14 cellular contexts compared by ENCODE assay signal in genomic region chr16:88300463-88300835, GRCh38.
DNase-seq lines count a peak whose midpoint lies in the region; ATAC-seq and TF ChIP-seq lines count a peak whose summit lies in the region.
"Had no signal": no experiment of that assay in that cellular context is flagged by ENCODE, and none has a peak within 500 bp of the region (broad histone marks: within the 10 kb centered on the region; RNA-seq: fewer than 3 reads in every experiment).

No MANE protein-coding gene starts in this region.

- dilution Hi-C loops in IMR-90 (cut with HindIII; ENCODE audit: low sequenced_read_pairs, unreplicated experiment): no loop called here

- H3K9ac ChIP-seq in IMR-90 (ENCODE audit: low read depth, low read length): no peak overlapping the region
- H3K9ac ChIP-seq in neuronal stem cell (ENCODE audit: low read depth, low read length, poor library complexity): no peak overlapping the region

- no peak overlapping the region for H2BK12ac ChIP-seq in neuronal stem cell (ENCODE audit: low read length)

- H3K27me3 ChIP-seq in heart right ventricle (peaks cover 0 to 24% (median 17%) of the 10 kb centered on the region in 7 donors), IMR-90 (ENCODE audit: control insufficient read depth, insufficient read depth, low read length) (no peaks in the 10 kb centered on the region), neuronal stem cell (ENCODE audit: control insufficient read depth in 3 of 3, insufficient read depth in 3 of 3, low read depth in 1 of 3, low read length in 3 of 3) (peaks cover 0 to 13% (median 2%) of the 10 kb centered on the region in 3 experiments)

- POLR2A ChIA-PET in IMR-90 (lab: Charles Lee; ENCODE audit: unreplicated experiment): no interaction called here
- POLR2A ChIA-PET in activated CD8-positive, alpha-beta T cell treated with anti-CD3 and anti-CD28 coated beads, Interleukin-2, amount 10 ng/mL, durations not matched to agents 7 days and 5 days (lab: Charles Lee): no interaction called here

- no peaks in the 10 kb centered on the region for H3K36me3 Mint-ChIP-seq in activated CD8-positive, alpha-beta T cell treated with anti-CD3 and anti-CD28 coated beads, Interleukin-2, amount 10 ng/mL, durations not matched to agents 7 days and 5 days (ENCODE audit: low read depth)
- H3K36me3 Mint-ChIP-seq: CD4-positive, CD25-positive, alpha-beta regulatory T cell had no signal

- BruUV-seq in IMR-90 (replicated peaks; lab: Mats Ljungman, UMichigan): no TSS peak

- WGBS in heart right ventricle, 2 donors: 85 to 88% methylated on average over 12 of the region's 12 CpGs
- 100% methylated on average over 3 of the region's 12 CpGs; no CpG with 5 or more reads in 1 of the 2 experiments for WGBS in IMR-90 (ENCODE audit: extremely low coverage in 2 of 2, insufficient read length in 1 of 2), 2 experiments
- WGBS in neuronal stem cell (ENCODE audit: extremely low coverage in 2 of 2, insufficient read length in 2 of 2, insufficient replicate concordance in 1 of 2), 2 donors: no CpG with 5 or more reads among the region's 12 CpGs

- peak overlapping the region; percentile 94; the same call in 2 of the 3 replicates for H2BK15ac ChIP-seq in IMR-90 (ENCODE audit: low read depth, low read length)
- H2BK15ac ChIP-seq in neuronal stem cell (ENCODE audit: low read length): no peak overlapping the region

- H4K91ac ChIP-seq in IMR-90 (ENCODE audit: insufficient read depth, low read depth, low read length): peak overlapping the region; percentile 97
- H4K91ac ChIP-seq in neuronal stem cell (ENCODE audit: low read depth, low read length, poor library complexity): no peak overlapping the region

- no peaks in the 10 kb centered on the region for H3K27me3 Mint-ChIP-seq in activated CD8-positive, alpha-beta T cell treated with anti-CD3 and anti-CD28 coated beads, Interleukin-2, amount 10 ng/mL, durations not matched to agents 7 days and 5 days (ENCODE audit: low read depth)
- H3K27me3 Mint-ChIP-seq: CD4-positive, CD25-positive, alpha-beta regulatory T cell had no signal

- H3K4me2 ChIP-seq in IMR-90 (ENCODE audit: low read depth, low read length) (no peak overlapping the region), neuronal stem cell (ENCODE audit: insufficient read depth, low read length, poor library complexity, severe bottlenecking) (no peak overlapping the region)
- H3K4me2 ChIP-seq: GM23338 had no signal

- in situ Hi-C loops in IMR-90 (cut with MboI; ENCODE audit: low sequenced_read_pairs): loop anchor here (10.0 kb wide), 1 partner anchor 56 kb away; no protein-coding TSS in a partner anchor

- no peak overlapping the region for H2AFZ ChIP-seq in IMR-90 (replicated peaks; ENCODE audit: low read length, poor library complexity)
- H2AFZ ChIP-seq in neuronal stem cell (ENCODE audit: low read length): no peak overlapping the region
- H2AFZ ChIP-seq: GM23338 had no signal

- H3K4me3 Mint-ChIP-seq in activated CD8-positive, alpha-beta T cell treated with anti-CD3 and anti-CD28 coated beads, Interleukin-2, amount 10 ng/mL, durations not matched to agents 7 days and 5 days: no peak overlapping the region
- H3K4me3 Mint-ChIP-seq: CD4-positive, CD25-positive, alpha-beta regulatory T cell; GM23338 had no signal

- H3K4ac ChIP-seq in IMR-90 (ENCODE audit: low read depth, low read length) (peak overlapping the region; percentile 97), neuronal stem cell (ENCODE audit: low read length) (no peak overlapping the region)

- peak; percentile 23 for DNase-seq in Right ventricle myocardium inferior (ENCODE audit: missing footprints)
- DNase-seq in heart right ventricle: no peak
- no peak for DNase-seq in IMR-90
- DNase-seq in fibroblast of mammary gland (ENCODE audit: low read depth): peak; percentile 30
- no peak for DNase-seq in neuronal stem cell (ENCODE audit: low spot score)
- DNase-seq in activated CD4-positive, alpha-beta T cell treated with anti-CD3 and anti-CD28 coated beads for 1 hour: no peak
- no peak for DNase-seq in ureter (ENCODE audit: low spot score)
- DNase-seq in activated CD8-positive, alpha-beta T cell treated with anti-CD3 and anti-CD28 coated beads, Interleukin-2, amount 10 ng/mL, durations not matched to agents 7 days and 5 days: no peak
- DNase-seq: Calu3; CD4-positive, CD25-positive, alpha-beta regulatory T cell; DMS 273 treated with DMSO at 0.1 percent for 48 hours; H7 had no signal

- TF ChIP-seq CTCF in heart right ventricle (IDR thresholded peaks at IDR 0.05): no peak
- no peak for TF ChIP-seq CTCF in IMR-90 (conservative IDR thresholded peaks at IDR 0.05; ENCODE audit: low read depth, low read length)
- TF ChIP-seq CTCF in fibroblast of mammary gland (conservative IDR thresholded peaks at IDR 0.05; ENCODE audit: control insufficient read depth, insufficient read depth, low read depth, low read length): no peak

- TF ChIP-seq RAD21 in IMR-90 (IDR thresholded peaks at IDR 0.05; ENCODE audit: low read length): no peak

- intact Hi-C loops in Right ventricle myocardium inferior (cut with DNase I): no loop called here
- intact Hi-C loops in heart right ventricle (cut with DNase I): no loop called here
- intact Hi-C loops in IMR-90 (cut with micrococcal nuclease): loop anchor here (10.0 kb wide), 3 partner anchors 56 to 346 kb away; partner anchors contain the start of gene BANP

- no peaks in the 10 kb centered on the region for H4K20me1 ChIP-seq in IMR-90 (ENCODE audit: insufficient read depth, low read length)

- no peaks in the 10 kb centered on the region for H3K9me3 Mint-ChIP-seq in activated CD8-positive, alpha-beta T cell treated with anti-CD3 and anti-CD28 coated beads, Interleukin-2, amount 10 ng/mL, durations not matched to agents 7 days and 5 days (ENCODE audit: insufficient read depth)

- H3K23ac ChIP-seq in IMR-90 (ENCODE audit: low read depth, low read length) (no peak overlapping the region), neuronal stem cell (ENCODE audit: low read depth, low read length, poor library complexity) (no peak overlapping the region)

- peak overlapping the region; percentile 95 for H2BK20ac ChIP-seq in IMR-90 (ENCODE audit: low read depth, low read length)

- ATAC-seq in Right ventricle myocardium inferior (no peak), heart right ventricle (no peak), IMR-90 (ENCODE audit: low read depth) (no peak)
- no peak for ATAC-seq in activated CD8-positive, alpha-beta T cell treated with anti-CD3 and anti-CD28 coated beads, Interleukin-2, amount 10 ng/mL, durations not matched to agents 7 days and 5 days
- ATAC-seq: GM23338 had no signal

- no peak overlapping the region for H3K27ac Mint-ChIP-seq in activated CD8-positive, alpha-beta T cell treated with anti-CD3 and anti-CD28 coated beads, Interleukin-2, amount 10 ng/mL, durations not matched to agents 7 days and 5 days
- H3K27ac Mint-ChIP-seq: CD4-positive, CD25-positive, alpha-beta regulatory T cell; GM23338 had no signal

- H2BK5ac ChIP-seq in IMR-90 (ENCODE audit: low read depth, low read length, poor library complexity, severe bottlenecking): no peak overlapping the region
- H2BK5ac ChIP-seq in neuronal stem cell (ENCODE audit: low read length): no peak overlapping the region

- 0 out of 2 replicates have a peak overlapping the region, but pooled peaks have one; percentile 17 for H4K5ac ChIP-seq in IMR-90 (ENCODE audit: low read depth, low read length)

- peaks cover 0 to 24% (median 9%) of the 10 kb centered on the region in 9 donors for H3K4me1 ChIP-seq in heart right ventricle
- peaks cover 41% of the 10 kb centered on the region for H3K4me1 ChIP-seq in IMR-90 (ENCODE audit: control insufficient read depth, insufficient read depth, low read length)
- peaks cover 1 to 23% of the 10 kb centered on the region in 2 donors for H3K4me1 ChIP-seq in neuronal stem cell (ENCODE audit: control insufficient read depth in 2 of 2, insufficient read depth in 1 of 2, low read depth in 1 of 2, low read length in 2 of 2)

- peaks cover 39% of the 10 kb centered on the region for H3K9me1 ChIP-seq in IMR-90 (ENCODE audit: insufficient read depth, low read length)

- peak overlapping the region; percentile 70; the same call in 1 of the 2 replicates for H3K14ac ChIP-seq in IMR-90 (replicated peaks; ENCODE audit: low read depth, low read length)
- H3K14ac ChIP-seq in neuronal stem cell (ENCODE audit: low read length): peak overlapping the region; percentile 95

- H3K4me3 ChIP-seq in heart right ventricle: no peak overlapping the region
- H3K4me3 ChIP-seq in IMR-90 (ENCODE audit: insufficient read depth, low read depth, low read length): no peak overlapping the region
- no peak overlapping the region for H3K4me3 ChIP-seq in fibroblast of mammary gland (ENCODE audit: control insufficient read depth, low read depth, low read length)
- H3K4me3 ChIP-seq in neuronal stem cell (ENCODE audit: low read length in 2 of 2): no peak overlapping the region
- H3K4me3 ChIP-seq: GM23338 had no signal

- H3K36me3 ChIP-seq in heart right ventricle (no peaks in the 10 kb centered on the region), IMR-90 (ENCODE audit: control insufficient read depth, insufficient read depth, low read length) (no peaks in the 10 kb centered on the region), neuronal stem cell (replicated peaks in 1 of 2; ENCODE audit: control insufficient read depth in 2 of 2, insufficient read depth in 2 of 2, low read length in 2 of 2) (no peaks in the 10 kb centered on the region)

- peak overlapping the region; percentile 27 to 70; a peak in 3 of 4 replicates for H4K8ac ChIP-seq in IMR-90 (ENCODE audit: low read depth in 2 of 2, low read length in 2 of 2)
- H4K8ac ChIP-seq in neuronal stem cell (ENCODE audit: low read depth, low read length): no peak overlapping the region

- TF ChIP-seq POLR2A in IMR-90 (IDR thresholded peaks at IDR 0.05; ENCODE audit: low read depth, low read length): no peak

- peaks cover 0 to 14% (median 0%) of the 10 kb centered on the region in 11 donors for H3K9me3 ChIP-seq in heart right ventricle
- no peaks in the 10 kb centered on the region for H3K9me3 ChIP-seq in IMR-90 (ENCODE audit: control insufficient read depth, insufficient read depth, low read length)
- H3K9me3 ChIP-seq in neuronal stem cell (replicated peaks in 1 of 2; ENCODE audit: control insufficient read depth in 2 of 2, insufficient read depth in 1 of 2, low read depth in 1 of 2, low read length in 2 of 2): peaks cover 5 to 11% of the 10 kb centered on the region in 2 donors

- no peak overlapping the region for H3K27ac ChIP-seq in heart right ventricle
- no peak overlapping the region for H3K27ac ChIP-seq in IMR-90 (ENCODE audit: insufficient read depth, low read length)
- H3K27ac ChIP-seq in neuronal stem cell (replicated peaks; ENCODE audit: low read length): no peak overlapping the region
- H3K27ac ChIP-seq: 22Rv1 had no signal

- H2BK120ac ChIP-seq in IMR-90 (ENCODE audit: low read depth, low read length) (peak overlapping the region; percentile 98), neuronal stem cell (ENCODE audit: low read depth, low read length) (no peak overlapping the region)

- H3K79me1 ChIP-seq in IMR-90 (ENCODE audit: low read depth in 1 of 2, low read length in 2 of 2) (peaks cover 2 to 45% of the 10 kb centered on the region in 2 experiments), neuronal stem cell (ENCODE audit: low read depth, low read length) (no peaks in the 10 kb centered on the region)

- CTCF ChIA-PET in IMR-90 (lab: Yijun Ruan, JAX): no interaction called here
- CTCF ChIA-PET in activated CD8-positive, alpha-beta T cell treated with anti-CD3 and anti-CD28 coated beads, Interleukin-2, amount 10 ng/mL, durations not matched to agents 7 days and 5 days (lab: Charles Lee): no interaction called here

- H3K4me1 Mint-ChIP-seq in activated CD8-positive, alpha-beta T cell treated with anti-CD3 and anti-CD28 coated beads, Interleukin-2, amount 10 ng/mL, durations not matched to agents 7 days and 5 days (ENCODE audit: low read depth): peaks cover 15% of the 10 kb centered on the region
- H3K4me1 Mint-ChIP-seq: CD4-positive, CD25-positive, alpha-beta regulatory T cell; GM23338 had no signal

- no peak overlapping the region for H3K18ac ChIP-seq in IMR-90 (ENCODE audit: low read depth, low read length)
- no peak overlapping the region for H3K18ac ChIP-seq in neuronal stem cell (ENCODE audit: low read length)

- H2AK5ac ChIP-seq in IMR-90 (ENCODE audit: low read depth, low read length) (peak overlapping the region; percentile 96), neuronal stem cell (ENCODE audit: low read depth, low read length) (peak overlapping the region; percentile 54)

- no peak overlapping the region for H3K56ac ChIP-seq in IMR-90 (ENCODE audit: extremely low read depth, insufficient read depth, low read length)

- peak overlapping the region; percentile 77 for H2AK9ac ChIP-seq in IMR-90 (replicated peaks; ENCODE audit: low read depth, low read length, poor library complexity)

Comparison
In these comparisons a context has a peak if more than half of its experiments do, and no peak if none do; other contexts are left out.
1. DNase-seq: peak in Right ventricle myocardium inferior (single experiment) and fibroblast of mammary gland (single experiment); none in heart right ventricle (0 of 2), IMR-90 (single experiment), neuronal stem cell (single experiment), activated CD4-positive, alpha-beta T cell treated with anti-CD3 and anti-CD28 coated beads for 1 hour (single experiment), ureter (single experiment) and activated CD8-positive, alpha-beta T cell treated with anti-CD3 and anti-CD28 coated beads, Interleukin-2, amount 10 ng/mL, durations not matched to agents 7 days and 5 days (single experiment).